21 cellular contexts compared by ENCODE assay signal in the genomic region with DNA sequence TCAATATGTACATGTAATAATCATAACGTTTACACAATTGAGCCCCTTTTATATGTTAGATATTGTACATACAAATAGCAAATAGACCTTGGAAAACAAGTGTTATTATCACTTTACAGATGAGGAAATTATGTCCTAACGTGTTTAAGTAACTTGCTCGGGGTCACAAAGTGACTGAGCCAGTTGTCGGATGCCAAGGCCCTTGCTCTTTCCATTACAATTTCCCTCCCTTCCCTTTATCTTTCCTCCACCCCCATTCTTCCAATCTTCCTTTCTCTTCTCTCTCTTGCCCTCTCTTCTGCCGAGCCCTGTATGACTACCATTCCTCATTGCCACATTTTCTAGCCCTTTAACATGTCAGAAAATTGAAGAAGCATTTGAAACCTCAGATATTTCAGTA. TPM values are rescaled to one million over a fixed set of nuclear protein-coding genes. Genes with fewer than 3 reads are reported as not detected.
A peak's percentile ranks its signal among the peaks of the same experiment; 100 is the strongest.
DNase-seq lines count a peak whose midpoint lies in the region; ATAC-seq, FAIRE-seq and TF ChIP-seq lines count a peak whose summit lies in the region.
"Had no signal": no experiment of that assay in that cellular context is flagged by ENCODE, and none has a peak within 500 bp of the region (broad histone marks: within the 10 kb centered on the region; RNA-seq: fewer than 3 reads in every experiment).

No MANE protein-coding gene starts in this region.

- peak overlapping the region; percentile 25 for H3K27ac ChIP-seq in cardiac muscle cell
- H3K27ac ChIP-seq in right cardiac atrium (ENCODE audit: low read length): no peak overlapping the region
- peak overlapping the region; percentile 57 for H3K27ac ChIP-seq in ectodermal cell (ENCODE audit: insufficient read depth, low read depth, low read length, poor library complexity, severe bottlenecking)
- H3K27ac ChIP-seq in kidney (ENCODE audit: low read depth in 2 of 2, low read length in 2 of 2): no peak overlapping the region
- H3K27ac ChIP-seq: BLaER1, esophagus muscularis mucosa, lower lobe of right lung, tibial artery had no signal

- H3K4me1 Mint-ChIP-seq in mesothelial cell of epicardium: peaks cover 46% of the 10 kb centered on the region
- H3K4me1 Mint-ChIP-seq in type B pancreatic cell (ENCODE audit: unreplicated experiment): peaks cover 34% of the 10 kb centered on the region

- H3K4me1 ChIP-seq in cardiac muscle cell (ENCODE audit: low read depth) (peaks cover 4% of the 10 kb centered on the region), right cardiac atrium (ENCODE audit: control insufficient read depth, insufficient read depth, low read length) (peaks cover 3% of the 10 kb centered on the region), ectodermal cell (ENCODE audit: control insufficient read depth, insufficient read depth, low read length) (peaks cover 5% of the 10 kb centered on the region), kidney (ENCODE audit: control insufficient read depth in 1 of 2, insufficient read depth in 1 of 2, low read depth in 1 of 2, low read length in 2 of 2) (no peaks in the 10 kb centered on the region)
- H3K4me1 ChIP-seq: lower lobe of right lung had no signal

- H3K27me3 ChIP-seq in cardiac muscle cell: no peaks in the 10 kb centered on the region
- no peaks in the 10 kb centered on the region for H3K27me3 ChIP-seq in right cardiac atrium (ENCODE audit: control insufficient read depth, insufficient read depth)
- no peaks in the 10 kb centered on the region for H3K27me3 ChIP-seq in ectodermal cell (ENCODE audit: control insufficient read depth, insufficient read depth, low read length, poor library complexity, severe bottlenecking)
- H3K27me3 ChIP-seq: BLaER1, esophagus muscularis mucosa, tibial artery had no signal

- no peak for DNase-seq in cardiac muscle cell (ENCODE audit: low read depth in 1 of 2, low spot score in 1 of 2)
- DNase-seq in right cardiac atrium: no peak
- DNase-seq in mesothelial cell of epicardium (ENCODE audit: low spot score in 2 of 2, unreplicated experiment in 2 of 2): no peak
- no peak for DNase-seq in type B pancreatic cell (ENCODE audit: extremely low spot score, unreplicated experiment)
- no peak for DNase-seq in NCI-H345 (lab: John Stamatoyannopoulos, UW)
- DNase-seq in kidney: no peak
- DNase-seq: 8988T; activated CD4-positive, alpha-beta T cell treated with anti-CD3 and anti-CD28 coated beads, Interleukin-2, amount 50 U/mL, for 48 hours; activated T-cell treated with anti-CD3 and anti-CD28 coated beads, Interleukin-2, amount 50 U/mL, for 48 hours; dermis blood vessel endothelial cell; DMS 273 treated with DMSO at 0.1 percent for 48 hours; lower lobe of right lung; naive thymus-derived CD8-positive, alpha-beta T cell; NCI-H1930; tibial artery had no signal

- no peaks in the 10 kb centered on the region for H3K9me3 Mint-ChIP-seq in mesothelial cell of epicardium
- peaks cover 14% of the 10 kb centered on the region for H3K9me3 Mint-ChIP-seq in type B pancreatic cell
- H3K9me3 Mint-ChIP-seq: naive thymus-derived CD8-positive, alpha-beta T cell; stimulated activated memory B cell treated with anti-CD40 and anti-IgM and Interleukin-4, amounts not matched to agents 10 μg/mL and 1 μg/mL and 100 μg/mL, for 72 hours had no signal

- H3K9me3 ChIP-seq in cardiac muscle cell (ENCODE audit: low read depth): no peaks in the 10 kb centered on the region
- no peaks in the 10 kb centered on the region for H3K9me3 ChIP-seq in right cardiac atrium (ENCODE audit: control insufficient read depth, low read length)
- no peaks in the 10 kb centered on the region for H3K9me3 ChIP-seq in ectodermal cell (ENCODE audit: control insufficient read depth, low read length)
- no peaks in the 10 kb centered on the region for H3K9me3 ChIP-seq in kidney (ENCODE audit: control insufficient read depth in 1 of 2, low read length in 2 of 2)
- H3K9me3 ChIP-seq: BLaER1, esophagus muscularis mucosa, lower lobe of right lung, tibial artery had no signal

- no peak for ATAC-seq in right cardiac atrium
- no peak for ATAC-seq in HG03039 (IDR thresholded peaks at IDR 0.05; ENCODE audit: unreplicated experiment)
- ATAC-seq: naive thymus-derived CD8-positive, alpha-beta T cell; stimulated activated memory B cell treated with anti-CD40 and anti-IgM and Interleukin-4, amounts not matched to agents 10 μg/mL and 1 μg/mL and 100 μg/mL, for 72 hours had no signal

- H3K9ac ChIP-seq in kidney (ENCODE audit: low read length in 2 of 2): no peak overlapping the region
- H3K9ac ChIP-seq: BLaER1 had no signal

- no peak for FAIRE-seq in kidney (lab: Jason Lieb, UNC)

- H3K27me3 Mint-ChIP-seq in mesothelial cell of epicardium (ENCODE audit: low read depth) (no peaks in the 10 kb centered on the region), type B pancreatic cell (no peaks in the 10 kb centered on the region)

- H3K27ac Mint-ChIP-seq in mesothelial cell of epicardium (peak overlapping the region; percentile 87), type B pancreatic cell (peak overlapping the region; percentile 83)
- H3K27ac Mint-ChIP-seq: activated naive CD8-positive, alpha-beta T cell; naive thymus-derived CD8-positive, alpha-beta T cell; stimulated activated memory B cell treated with anti-CD40 and anti-IgM and Interleukin-4, amounts not matched to agents 10 μg/mL and 1 μg/mL and 100 μg/mL, for 72 hours had no signal

- no peaks in the 10 kb centered on the region for H3K36me3 ChIP-seq in cardiac muscle cell
- no peaks in the 10 kb centered on the region for H3K36me3 ChIP-seq in ectodermal cell (ENCODE audit: control insufficient read depth, insufficient read depth, low read length)
- H3K36me3 ChIP-seq in kidney (ENCODE audit: control insufficient read depth in 1 of 2, insufficient read depth in 2 of 2, low read length in 2 of 2): no peaks in the 10 kb centered on the region
- H3K36me3 ChIP-seq: BLaER1, esophagus muscularis mucosa, lower lobe of right lung, tibial artery had no signal

- no peak overlapping the region for H3K4me3 ChIP-seq in cardiac muscle cell
- H3K4me3 ChIP-seq in right cardiac atrium (ENCODE audit: low read length): no peak overlapping the region
- no peak overlapping the region for H3K4me3 ChIP-seq in ectodermal cell (ENCODE audit: insufficient read depth, low read depth, low read length)
- H3K4me3 ChIP-seq in kidney (ENCODE audit: low read length in 2 of 2): no peak overlapping the region
- H3K4me3 ChIP-seq: BLaER1, esophagus muscularis mucosa, lower lobe of right lung, tibial artery had no signal

- no peaks in the 10 kb centered on the region for H3K36me3 Mint-ChIP-seq in mesothelial cell of epicardium
- H3K36me3 Mint-ChIP-seq in type B pancreatic cell: no peaks in the 10 kb centered on the region
- H3K36me3 Mint-ChIP-seq: activated naive CD8-positive, alpha-beta T cell; naive thymus-derived CD8-positive, alpha-beta T cell; stimulated activated memory B cell treated with anti-CD40 and anti-IgM and Interleukin-4, amounts not matched to agents 10 μg/mL and 1 μg/mL and 100 μg/mL, for 72 hours had no signal

- no peak overlapping the region for H3K4me3 Mint-ChIP-seq in mesothelial cell of epicardium
- H3K4me3 Mint-ChIP-seq in type B pancreatic cell: peak overlapping the region; percentile 34
- H3K4me3 Mint-ChIP-seq: activated naive CD8-positive, alpha-beta T cell; naive thymus-derived CD8-positive, alpha-beta T cell; stimulated activated memory B cell treated with anti-CD40 and anti-IgM and Interleukin-4, amounts not matched to agents 10 μg/mL and 1 μg/mL and 100 μg/mL, for 72 hours had no signal

- intact Hi-C loops in right cardiac atrium (cut with DNase I) (no loop called here), kidney (cut with DNase I) (no loop called here)

- 73% methylated on average over 5 of the region's 5 CpGs for WGBS in right cardiac atrium
- 76 to 87% methylated on average over 4 to 5 of the region's 5 CpGs for WGBS in ectodermal cell, 2 experiments

- TF ChIP-seq CTCF in cardiac muscle cell (IDR thresholded peaks at IDR 0.05; ENCODE audit: low read depth, low read length) (no peak), mesothelial cell of epicardium (IDR thresholded peaks at IDR 0.05; ENCODE audit: unreplicated experiment) (no peak), type B pancreatic cell (conservative IDR thresholded peaks at IDR 0.05) (no peak), kidney (IDR thresholded peaks at IDR 0.05; ENCODE audit: borderline replicate concordance, extremely low read depth, insufficient read depth) (no peak)

RNA-seq across cellular contexts. Expression of a gene that starts 34.4 kb away (rescaled TPM):
- 84.7 and 88.5 TPM in 2 replicates for total RNA-seq in cardiac muscle cell
- 11.7 and 13.6 TPM in 2 replicates for polyA plus RNA-seq in cardiac muscle cell
- 10 to 100 TPM; 85.4 to 95.0 (median 89.9) TPM for total RNA-seq in right cardiac atrium
- polyA plus RNA-seq in right cardiac atrium: 47.5 TPM
- 187 TPM for polyA plus RNA-seq in ectodermal cell (2013, experiment 1 of 4)
- 180 TPM for polyA plus RNA-seq in ectodermal cell (2013, experiment 2 of 4)
- 151 TPM for polyA plus RNA-seq in ectodermal cell (2013, experiment 3 of 4)
- 171 TPM for polyA plus RNA-seq in ectodermal cell (2013, experiment 4 of 4)
- 97.5 to 105 TPM (median 101 TPM) in 3 replicates for total RNA-seq in mesothelial cell of epicardium
- 134 and 186 TPM in 2 replicates for total RNA-seq in type B pancreatic cell (ENCODE audit: low replicate concordance)
- 76.5 TPM for total RNA-seq in kidney
- 40.5 TPM for polyA plus RNA-seq in kidney (ENCODE audit: insufficient read depth, low read depth, low replicate concordance)

Comparison
In these comparisons a context has a peak if more than half of its experiments do, and no peak if none do; other contexts are left out.
1. H3K27ac ChIP-seq: peak in cardiac muscle cell (single experiment) and ectodermal cell (single experiment); none in right cardiac atrium (single experiment) and kidney (0 of 2).